In the genomic region with DNA sequence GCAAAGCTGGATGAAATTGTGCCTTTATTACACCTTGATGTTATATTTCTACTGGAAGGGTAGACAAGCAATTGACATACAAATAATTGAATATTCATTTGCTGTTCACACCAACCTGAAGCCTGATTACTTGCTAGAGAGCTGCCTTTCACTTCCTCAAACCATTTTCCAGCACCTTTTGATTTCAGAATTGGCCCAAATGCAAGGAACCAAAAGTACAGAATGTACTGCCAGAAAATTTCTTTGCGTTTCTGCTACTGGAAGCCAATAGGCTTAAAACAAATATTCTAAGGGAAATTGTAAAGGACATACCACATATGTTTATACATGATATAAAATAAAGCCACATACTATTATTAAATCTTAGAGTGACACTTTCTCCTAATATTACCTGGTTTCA, we compare ENCODE assay signal across 18 cellular contexts.
DNase-seq lines count a peak whose midpoint lies in the region; ATAC-seq and TF ChIP-seq lines count a peak whose summit lies in the region.
"Had no signal": no experiment of that assay in that cellular context is flagged by ENCODE, and none has a peak within 500 bp of the region (broad histone marks: within the 10 kb centered on the region; RNA-seq: fewer than 3 reads in every experiment).

No MANE protein-coding gene starts in this region.

- H2AFZ ChIP-seq in mammary epithelial cell (ENCODE audit: low read depth, low read length): no peak overlapping the region

- H3K4me1 ChIP-seq in mammary epithelial cell (ENCODE audit: insufficient read depth, low read length) (peaks cover 3% of the 10 kb centered on the region), gastrocnemius medialis (no peaks in the 10 kb centered on the region)
- H3K4me1 ChIP-seq: BLaER1 treated with 17β-estradiol and CSF1 and Interleukin-3, amounts not matched to agents 10 nM and 100 nM had no signal

- H3K27ac ChIP-seq in mammary epithelial cell (ENCODE audit: insufficient read depth, low read depth, low read length) (no peak overlapping the region), gastrocnemius medialis (no peak overlapping the region)
- H3K27ac ChIP-seq: BLaER1 treated with 17β-estradiol and CSF1 and Interleukin-3, amounts not matched to agents 10 nM and 100 nM; SK-N-MC had no signal

- no peaks in the 10 kb centered on the region for H4K20me1 ChIP-seq in mammary epithelial cell (ENCODE audit: insufficient read depth, low read length)
- H4K20me1 ChIP-seq: BLaER1 treated with 17β-estradiol and CSF1 and Interleukin-3, amounts not matched to agents 10 nM and 100 nM had no signal

- no peak for TF ChIP-seq CTCF in mammary epithelial cell (conservative IDR thresholded peaks at IDR 0.05 in 1 of 2, IDR thresholded peaks at IDR 0.05 in 1 of 2; ENCODE audit: extremely low read depth in 1 of 2, insufficient read depth in 1 of 2, low read depth in 1 of 2, low read length in 2 of 2)
- no peak for TF ChIP-seq CTCF in gastrocnemius medialis (IDR thresholded peaks at IDR 0.05 in 4 of 5, conservative IDR thresholded peaks at IDR 0.05 in 1 of 5)

- H3K27me3 ChIP-seq in mammary epithelial cell (ENCODE audit: insufficient read depth, low read length) (no peaks in the 10 kb centered on the region), gastrocnemius medialis (no peaks in the 10 kb centered on the region)
- H3K27me3 ChIP-seq: BLaER1 treated with 17β-estradiol and CSF1 and Interleukin-3, amounts not matched to agents 10 nM and 100 nM; MG63 had no signal

- dilution Hi-C loops in mammary epithelial cell (cut with HindIII; ENCODE audit: low sequenced_read_pairs): no loop called here

- H3K36me3 ChIP-seq in mammary epithelial cell (ENCODE audit: insufficient read depth, low read length): no peaks in the 10 kb centered on the region
- H3K36me3 ChIP-seq in gastrocnemius medialis: no peaks in the 10 kb centered on the region
- H3K36me3 ChIP-seq: BLaER1 treated with 17β-estradiol and CSF1 and Interleukin-3, amounts not matched to agents 10 nM and 100 nM; MG63 had no signal

- 57% methylated on average over 1 of the region's 1 CpG for WGBS in mammary epithelial cell (ENCODE audit: low coverage, missing lambda C conversion rate)

- no peaks in the 10 kb centered on the region for H3K79me2 ChIP-seq in mammary epithelial cell (ENCODE audit: insufficient read depth, low read length)

- DNase-seq in NAMALWA (ENCODE audit: low spot score) (peak; percentile 11), mammary epithelial cell (no peak), iris pigment epithelial cell (ENCODE audit: low read depth) (peak; percentile 55), nucleus accumbens (lab: John Stamatoyannopoulos, UW) (no peak), gastrocnemius medialis (no peak)
- no peak for DNase-seq in activated CD4-positive, CD25-positive, alpha-beta regulatory T cell (lab: John Stamatoyannopoulos, UW)
- DNase-seq: CD4-positive, alpha-beta memory T cell; Karpas-422; MG63; NCI-H1048; NCI-H1417 treated with DMSO at 0.1 percent for 48 hours; NCI-H187; NCI-H446; NCI-H526; SHP77 treated with DMSO at 0.1 percent for 48 hours had no signal

- no peak overlapping the region for H3K9ac ChIP-seq in mammary epithelial cell (ENCODE audit: insufficient read depth, low read length)
- H3K9ac ChIP-seq: BLaER1 treated with 17β-estradiol and CSF1 and Interleukin-3, amounts not matched to agents 10 nM and 100 nM had no signal

- no peak overlapping the region for H3K4me3 ChIP-seq in mammary epithelial cell (replicated peaks in 1 of 3; ENCODE audit: insufficient read depth in 1 of 3, low read depth in 2 of 3, low read length in 3 of 3)
- no peak overlapping the region for H3K4me3 ChIP-seq in gastrocnemius medialis
- H3K4me3 ChIP-seq: BLaER1 treated with 17β-estradiol and CSF1 and Interleukin-3, amounts not matched to agents 10 nM and 100 nM; MG63; SK-N-MC had no signal

- in situ Hi-C loops in mammary epithelial cell (cut with MboI; ENCODE audit: low sequenced_read_pairs in 2 of 2): no loop called here
- in situ Hi-C loops in gastrocnemius medialis (cut with MboI; ENCODE audit: low sequenced_read_pairs in 4 of 4): no loop called here

- H3K4me2 ChIP-seq in mammary epithelial cell (ENCODE audit: insufficient read depth, low read depth, low read length): peak overlapping the region; percentile 35
- H3K4me2 ChIP-seq: BLaER1 treated with 17β-estradiol and CSF1 and Interleukin-3, amounts not matched to agents 10 nM and 100 nM had no signal

- no peak for ATAC-seq in HG03521 (IDR thresholded peaks at IDR 0.05; ENCODE audit: unreplicated experiment)
- ATAC-seq in gastrocnemius medialis: no peak

- intact Hi-C loops in mammary epithelial cell (cut with micrococcal nuclease) (no loop called here), gastrocnemius medialis (cut with DNase I; ENCODE audit: low total_unique reads) (no loop called here)

- CTCF ChIA-PET in mammary epithelial cell (lab: Charles Lee; ENCODE audit: low non-redundant PET): no interaction called here

- no TSS peak for BruUV-seq in mammary epithelial cell (replicated peaks; lab: Mats Ljungman, UMichigan)

- TF ChIP-seq POLR2A in gastrocnemius medialis (IDR thresholded peaks at IDR 0.05): no peak

- H3K9me3 ChIP-seq in mammary epithelial cell (replicated peaks; ENCODE audit: insufficient read depth, low read length) (no peaks in the 10 kb centered on the region), gastrocnemius medialis (no peaks in the 10 kb centered on the region)
- H3K9me3 ChIP-seq: BLaER1 treated with 17β-estradiol and CSF1 and Interleukin-3, amounts not matched to agents 10 nM and 100 nM; MG63 had no signal

Comparison
In these comparisons a context has a peak if more than half of its experiments do, and no peak if none do; other contexts are left out.
1. DNase-seq: peak in NAMALWA (single experiment) and iris pigment epithelial cell (single experiment); none in mammary epithelial cell (single experiment), activated CD4-positive, CD25-positive, alpha-beta regulatory T cell (0 of 4), nucleus accumbens (0 of 56) and gastrocnemius medialis (0 of 2).